Comparison of ENCODE assay signal across 8 cellular contexts in genomic region chr17:77445030-77445907, GRCh38.
A peak's percentile ranks its signal among the peaks of the same experiment; 100 is the strongest.
DNase-seq lines count a peak whose midpoint lies in the region; ATAC-seq and TF ChIP-seq lines count a peak whose summit lies in the region.

No MANE protein-coding gene starts in this region.

- peaks cover 12% of the 10 kb centered on the region for H3K79me2 ChIP-seq in Karpas-422 (ENCODE audit: low read length)

- H3K9me2 ChIP-seq in Karpas-422 (replicated peaks; ENCODE audit: insufficient read depth, low read length), result no peaks in the 10 kb centered on the region

- TF ChIP-seq CTCF in AG09319 (IDR thresholded peaks at IDR 0.05; ENCODE audit: low read depth, low read length) (no peak), fibroblast of pulmonary artery (IDR thresholded peaks at IDR 0.05; ENCODE audit: low read length, missing control alignments) (no peak), sigmoid colon (IDR thresholded peaks at IDR 0.05) (no peak)

- TF ChIP-seq EP300 in sigmoid colon (IDR thresholded peaks at IDR 0.05), result no peak

- H3K36me3 ChIP-seq in Karpas-422 (ENCODE audit: insufficient read depth, low read length) (no peaks in the 10 kb centered on the region), sigmoid colon (peaks cover 0 to 5% (median 0%) of the 10 kb centered on the region in 4 donors)

- H3K27me3 ChIP-seq in Karpas-422 (ENCODE audit: low read length), result no peaks in the 10 kb centered on the region
- H3K27me3 ChIP-seq in sigmoid colon, result no peaks in the 10 kb centered on the region

- no peaks in the 10 kb centered on the region for H4K20me1 ChIP-seq in Karpas-422 (ENCODE audit: insufficient read depth, low read depth, low read length)

- peak; percentile 34 for ATAC-seq in GM19324 (IDR thresholded peaks at IDR 0.05; ENCODE audit: low FRiP score, unreplicated experiment)

- H3K4me1 ChIP-seq in Karpas-422 (ENCODE audit: low read length), result peaks cover 82% of the 10 kb centered on the region
- H3K4me1 ChIP-seq in sigmoid colon, result peaks cover 0 to 84% (median 70%) of the 10 kb centered on the region in 4 donors

- H2AFZ ChIP-seq in Karpas-422 (ENCODE audit: low read length), result no peak overlapping the region

- intact Hi-C loops in sigmoid colon (cut with DNase I), result no loop called here

- H3K4me2 ChIP-seq in Karpas-422 (ENCODE audit: low read depth, low read length, poor library complexity, severe bottlenecking), result peak overlapping the region; percentile 54

- DNase-seq in AG09319 (ENCODE audit: extremely low read depth, low read depth) (peak; percentile 88), Karpas-422 (peak; percentile 86), activated T-cell treated with anti-CD3 and anti-CD28 coated beads for 24 hours (ENCODE audit: low read depth) (peak; percentile 77), fibroblast of pulmonary artery (ENCODE audit: low read depth) (peak; percentile 84), sigmoid colon (peak; percentile 91), DMS79 (lab: John Stamatoyannopoulos, UW) (no peak), NCI-H2196 (lab: John Stamatoyannopoulos, UW; ENCODE audit: unreplicated experiment) (no peak)

- H3K27ac ChIP-seq in Karpas-422 (ENCODE audit: low read length) (peak overlapping the region; percentile 100), sigmoid colon (peak overlapping the region; percentile 81 to 99 (median 96))

- H3K4me3 ChIP-seq in Karpas-422 (ENCODE audit: low read length) (peak overlapping the region; percentile 38; the same call in 1 of the 2 replicates), fibroblast of pulmonary artery (replicated peaks; ENCODE audit: low read depth, low read length) (no peak overlapping the region), sigmoid colon (no peak overlapping the region)

- TF ChIP-seq POLR2A in sigmoid colon (IDR thresholded peaks at IDR 0.05), result no peak

- peak overlapping the region; percentile 72 for H3K9ac ChIP-seq in Karpas-422 (ENCODE audit: low read length)

- WGBS in sigmoid colon, 2 donors, result 30 to 65% methylated on average over 17 of the region's 17 CpGs

- H3K9me3 ChIP-seq in Karpas-422 (ENCODE audit: low read length) (no peaks in the 10 kb centered on the region), sigmoid colon (no peaks in the 10 kb centered on the region)

Comparison
In these comparisons a context has a peak if more than half of its experiments do, and no peak if none do; other contexts are left out.
1. DNase-seq: peak in AG09319 (single experiment), Karpas-422 (single experiment), activated T-cell treated with anti-CD3 and anti-CD28 coated beads for 24 hours (single experiment), fibroblast of pulmonary artery (single experiment) and sigmoid colon (single experiment); none in DMS79 (single experiment) and NCI-H2196 (single experiment).